8 cellular contexts compared by ENCODE assay signal in the genomic region with DNA sequence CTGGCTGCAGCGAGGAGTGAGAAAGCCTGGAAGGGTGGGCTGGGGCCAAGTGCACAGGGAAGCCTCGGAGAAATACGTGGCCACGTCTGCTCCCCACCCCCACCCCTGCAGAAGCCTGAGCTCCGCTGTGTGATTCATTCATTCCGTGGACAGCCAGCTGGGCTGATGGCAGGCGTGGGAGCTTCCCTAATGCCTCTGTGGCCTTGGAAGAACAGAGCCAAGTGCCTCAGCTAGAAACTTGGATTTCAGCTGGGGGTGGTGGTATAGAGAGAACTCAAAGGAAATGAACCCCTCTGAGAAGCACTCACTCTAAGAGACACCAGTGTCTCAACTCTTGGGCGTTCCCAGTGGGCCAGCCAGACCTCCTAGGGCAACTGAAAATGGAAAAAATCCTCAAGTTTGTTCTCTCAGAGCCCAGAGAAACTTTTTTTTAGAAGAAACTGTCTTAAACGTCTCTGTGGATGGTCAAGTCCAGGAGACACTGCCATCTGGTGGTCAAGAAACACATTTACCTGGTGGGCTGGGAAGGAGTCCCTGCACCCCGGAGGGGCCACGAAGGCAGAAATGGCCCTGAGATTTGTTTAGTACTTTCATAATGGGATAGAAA. TPM values are rescaled to one million over a fixed set of nuclear protein-coding genes. Genes with fewer than 3 reads are reported as not detected.
A peak's percentile ranks its signal among the peaks of the same experiment; 100 is the strongest.
DNase-seq lines count a peak whose midpoint lies in the region; ATAC-seq and TF ChIP-seq lines count a peak whose summit lies in the region.

No MANE protein-coding gene starts in this region.

- H3K9me3 ChIP-seq in ascending aorta, result no peaks in the 10 kb centered on the region
- no peaks in the 10 kb centered on the region for H3K9me3 ChIP-seq in right atrium auricular region
- no peaks in the 10 kb centered on the region for H3K9me3 ChIP-seq in psoas muscle

- H3K4me1 ChIP-seq in ascending aorta (peaks cover 4 to 33% of the 10 kb centered on the region in 2 donors), right atrium auricular region (peaks cover 0 to 35% of the 10 kb centered on the region in 2 donors), psoas muscle (peaks cover 18% of the 10 kb centered on the region)

- DNase-seq in DMS114 treated with DMSO at 0.1 percent for 48 hours (lab: John Stamatoyannopoulos, UW; ENCODE audit: unreplicated experiment) (peak; percentile 67), HS-5 (ENCODE audit: low read depth) (peak; percentile 85), SKM-1 (lab: John Stamatoyannopoulos, UW; ENCODE audit: unreplicated experiment) (peak; percentile 35), ascending aorta (ENCODE audit: low spot score in 2 of 2) (peak in 1 of 2 donors; percentile 87), right atrium auricular region (ENCODE audit: low spot score) (peak; percentile 74), psoas muscle (peak; percentile 73 to 75), 8988T (no peak)

- ATAC-seq in GM19468 (IDR thresholded peaks at IDR 0.05; ENCODE audit: extremely low read depth, unreplicated experiment), result peak; percentile 36
- peak; percentile 70 to 81 (median 78) for ATAC-seq in psoas muscle

- WGBS in psoas muscle, 3 donors, result 4 to 9% (median 5%) methylated on average over 11 of the region's 11 CpGs

- H3K27ac ChIP-seq in ascending aorta (peak overlapping the region; percentile 86 to 89), right atrium auricular region (peak overlapping the region; percentile 67 to 68), psoas muscle (peak overlapping the region; percentile 62)

- intact Hi-C loops in ascending aorta (cut with DNase I) (loop anchor here (1.0 to 2.0 kb wide), 6 partner anchors 21 to 293 kb away; partner anchors contain the start of genes G3BP1 and SLC36A1), psoas muscle (cut with DNase I) (loop anchor here (2.0 to 5.0 kb wide), 3 partner anchors 82 to 293 kb away; partner anchors contain the start of gene SLC36A1 (in 1 of the 2))

- H3K4me3 ChIP-seq in ascending aorta (peak overlapping the region in 1 of 2 donors; percentile 9), right atrium auricular region (peak overlapping the region in 1 of 2 donors; percentile 20), psoas muscle (peak overlapping the region; percentile 5)

- TF ChIP-seq CTCF in ascending aorta (IDR thresholded peaks at IDR 0.05) (peak; percentile 82 to 94 (median 92)), right atrium auricular region (IDR thresholded peaks at IDR 0.05) (peak; percentile 88 to 94), psoas muscle (IDR thresholded peaks at IDR 0.05) (peak; percentile 88)

- no peaks in the 10 kb centered on the region for H3K27me3 ChIP-seq in ascending aorta
- no peaks in the 10 kb centered on the region for H3K27me3 ChIP-seq in right atrium auricular region
- no peaks in the 10 kb centered on the region for H3K27me3 ChIP-seq in psoas muscle (ENCODE audit: insufficient read depth in 3 of 3, low read length in 2 of 3)

- peaks cover 5 to 9% of the 10 kb centered on the region in 2 donors for H3K36me3 ChIP-seq in ascending aorta
- H3K36me3 ChIP-seq in right atrium auricular region, result no peaks in the 10 kb centered on the region
- peaks cover 0 to 21% of the 10 kb centered on the region in 2 donors for H3K36me3 ChIP-seq in psoas muscle (ENCODE audit: insufficient read depth in 1 of 2, low read depth in 1 of 2)

RNA-seq across cellular contexts. Expression of gene ATOX1, which starts 18.0 kb away (rescaled TPM):
- total RNA-seq in ascending aorta, result 179 TPM
- 10 to 100 TPM; 64.6 to 84.5 TPM for total RNA-seq in right atrium auricular region
- total RNA-seq in psoas muscle, result 10 to 100 TPM; 28.7 to 46.9 (median 40.7) TPM
- polyA plus RNA-seq in psoas muscle, result 10 to 100 TPM; 60.5 to 99.1 (median 80.3) TPM

RNA-seq across cellular contexts. Expression of gene G3BP1, which starts 31.3 kb away (rescaled TPM):
- 138 TPM for total RNA-seq in ascending aorta
- 10 to 100 TPM; 57.1 to 60.9 TPM for total RNA-seq in right atrium auricular region
- 100 to 1,000 TPM; 132 to 230 (median 154) TPM for total RNA-seq in psoas muscle
- polyA plus RNA-seq in psoas muscle, result 100 to 1,000 TPM in 1 of 3 donors, 10 to 100 TPM in 2; 47.0 to 123 (median 58.2) TPM

RNA-seq across cellular contexts. Expression of gene SPARC, which starts 53.7 kb away (rescaled TPM):
- total RNA-seq in ascending aorta, result 935 TPM
- 100 to 1,000 TPM; 292 to 567 TPM for total RNA-seq in right atrium auricular region
- 100 to 1,000 TPM; 175 to 687 (median 372) TPM for total RNA-seq in psoas muscle
- polyA plus RNA-seq in psoas muscle, result 100 to 1,000 TPM; 111 to 331 (median 170) TPM
